Comparison of ENCODE assay signal across 7 cellular contexts in genomic region chr18:28189400-28190239, GRCh38. TPM values are rescaled to one million over a fixed set of nuclear protein-coding genes. Genes with fewer than 3 reads are reported as not detected.
A peak's percentile ranks its signal among the peaks of the same experiment; 100 is the strongest.
DNase-seq lines count a peak whose midpoint lies in the region; ATAC-seq and TF ChIP-seq lines count a peak whose summit lies in the region.

No MANE protein-coding gene starts in this region.

- no peaks in the 10 kb centered on the region for H3K79me2 ChIP-seq in DND-41 (ENCODE audit: insufficient read depth, low read length)

- H2AFZ ChIP-seq in DND-41 (ENCODE audit: low read depth, low read length), result no peak overlapping the region

- ATAC-seq in DND-41 (ENCODE audit: insufficient read depth, low read depth) (peak; percentile 95), GM19328 (IDR thresholded peaks at IDR 0.05; ENCODE audit: unreplicated experiment) (peak; percentile 72), body of pancreas (peak; percentile 69), lung (ENCODE audit: insufficient read depth, low FRiP score) (no peak), GM21576 (IDR thresholded peaks at IDR 0.05; ENCODE audit: unreplicated experiment) (no peak)

- H3K4me2 ChIP-seq in DND-41 (ENCODE audit: insufficient read depth, low read length), result no peak overlapping the region

- 39 to 40% methylated on average over 5 of the region's 5 CpGs for WGBS in body of pancreas, 2 donors
- 72 to 76% methylated on average over 5 of the region's 5 CpGs for WGBS in lung, 2 donors

- H3K4me1 ChIP-seq in DND-41 (ENCODE audit: insufficient read depth, low read length) (no peaks in the 10 kb centered on the region), body of pancreas (no peaks in the 10 kb centered on the region), lung (ENCODE audit: control insufficient read depth in 2 of 2, insufficient read depth in 2 of 2, low read length in 2 of 2) (no peaks in the 10 kb centered on the region)

- TF ChIP-seq POLR2A in body of pancreas (IDR thresholded peaks at IDR 0.05), result no peak

- H3K27ac ChIP-seq in DND-41 (ENCODE audit: low read length) (no peak overlapping the region), body of pancreas (no peak overlapping the region), lung (ENCODE audit: low read depth in 1 of 2, low read length in 1 of 2) (no peak overlapping the region)

- H3K9ac ChIP-seq in DND-41 (ENCODE audit: low read depth, low read length), result no peak overlapping the region

- H4K20me1 ChIP-seq in DND-41 (ENCODE audit: insufficient read depth, low read length), result no peaks in the 10 kb centered on the region

- H3K9me3 ChIP-seq in DND-41 (ENCODE audit: insufficient read depth, low read length, severe bottlenecking) (no peaks in the 10 kb centered on the region), body of pancreas (no peaks in the 10 kb centered on the region), lung (ENCODE audit: control insufficient read depth in 2 of 2, insufficient read depth in 1 of 2, low read length in 1 of 2) (no peaks in the 10 kb centered on the region)

- peak; percentile 68 for DNase-seq in DND-41
- DNase-seq in LoVo (ENCODE audit: low spot score), result peak; percentile 12
- DNase-seq in body of pancreas, result peak in 3 of 4 donors; percentile 44 to 56 (median 50)
- no peak for DNase-seq in lung (ENCODE audit: low spot score)
- DNase-seq in DMS153 treated with DMSO at 0.1 percent for 48 hours (lab: John Stamatoyannopoulos, UW; ENCODE audit: unreplicated experiment), result no peak

- intact Hi-C loops in body of pancreas (cut with DNase I), result no loop called here

- TF ChIP-seq CTCF in DND-41 (IDR thresholded peaks at IDR 0.05; ENCODE audit: borderline replicate concordance, extremely low read depth, low read length, poor library complexity, severe bottlenecking) (peak; percentile 85), body of pancreas (IDR thresholded peaks at IDR 0.05) (peak in 6 of 7 experiments; percentile 32 to 68 (median 57)), lung (IDR thresholded peaks at IDR 0.05; ENCODE audit: control extremely low read depth, extremely low read depth) (peak; percentile 16)

- no peak overlapping the region for H3K4me3 ChIP-seq in DND-41 (ENCODE audit: low read depth in 1 of 2, low read length in 2 of 2)
- H3K4me3 ChIP-seq in body of pancreas, result no peak overlapping the region
- no peak overlapping the region for H3K4me3 ChIP-seq in lung

- H3K27me3 ChIP-seq in DND-41 (ENCODE audit: insufficient read depth, low read length, poor library complexity) (no peaks in the 10 kb centered on the region), body of pancreas (no peaks in the 10 kb centered on the region), lung (ENCODE audit: control insufficient read depth, insufficient read depth) (no peaks in the 10 kb centered on the region)

- H3K36me3 ChIP-seq in DND-41 (ENCODE audit: insufficient read depth, low read length) (no peaks in the 10 kb centered on the region), body of pancreas (replicated peaks in 1 of 2; ENCODE audit: insufficient read depth in 1 of 2, low read depth in 2 of 2) (no peaks in the 10 kb centered on the region), lung (ENCODE audit: control insufficient read depth in 2 of 2, insufficient read depth in 2 of 2, low read length in 2 of 2) (no peaks in the 10 kb centered on the region)

RNA-seq across cellular contexts. Expression of gene CDH2, which starts 12.7 kb away (rescaled TPM):
- total RNA-seq in body of pancreas (under 1 TPM; 0.33 to 0.78 TPM), lung (1 to 10 TPM; 1.5 to 5.0 TPM)
- polyA plus RNA-seq in lung, result under 1 TPM; 0.14 to 0.27 TPM

Comparison
In these comparisons a context has a peak if more than half of its experiments do, and no peak if none do; other contexts are left out.
1. ATAC-seq: peak in DND-41 (single experiment), GM19328 (single experiment) and body of pancreas (single experiment); none in lung (single experiment) and GM21576 (single experiment).
2. DNase-seq: peak in DND-41 (single experiment), LoVo (single experiment) and body of pancreas (3 of 4); none in lung (single experiment) and DMS153 treated with DMSO at 0.1 percent for 48 hours (single experiment).
3. CTCF ChIP-seq: peak in every context shown above with its lines; median percentile 85 in DND-41; 57 in body of pancreas; 16 in lung.